1 cellular context compared by ENCODE assay signal in genomic region chr3:31668258-31668657, GRCh38.
A peak's percentile ranks its signal among the peaks of the same experiment; 100 is the strongest.
TF ChIP-seq lines count a peak whose summit lies in the region.

No MANE protein-coding gene starts in this region.

TF ChIP-seq in GM12878, 131 proteins besides CTCF, POLR2A, EP300 and RAD21:
- no peak for TF ChIP-seq BMI1 (IDR thresholded peaks at IDR 0.05; ENCODE audit: borderline replicate concordance)
- no peak for TF ChIP-seq SPI1 (IDR thresholded peaks at IDR 0.05; ENCODE audit: borderline replicate concordance, insufficient read depth, low read depth, low read length)
- no peak for TF ChIP-seq RELB (IDR thresholded peaks at IDR 0.05; ENCODE audit: low read depth)
- peak; percentile 19; the same call in 1 of the 2 replicates for TF ChIP-seq ATF7 (IDR thresholded peaks at IDR 0.05; ENCODE audit: low read depth)
- no peak for TF ChIP-seq PRDM15 (CRISPR knock-in tag; IDR thresholded peaks at IDR 0.05)
- no peak for TF ChIP-seq MYC (IDR thresholded peaks at IDR 0.05; ENCODE audit: insufficient read depth, insufficient read length, insufficient replicate concordance, low read length, severe bottlenecking)
